ENCODE assay signal across 15 cellular contexts in genomic region chr7:142523821-142524460, GRCh38.
DNase-seq lines count a peak whose midpoint lies in the region; ATAC-seq, FAIRE-seq and TF ChIP-seq lines count a peak whose summit lies in the region.
"Had no signal": no experiment of that assay in that cellular context is flagged by ENCODE, and none has a peak within 500 bp of the region (broad histone marks: within the 10 kb centered on the region; RNA-seq: fewer than 3 reads in every experiment).

No MANE protein-coding gene starts in this region.

- no peak overlapping the region for H3K4me3 ChIP-seq in DND-41 (ENCODE audit: low read depth in 1 of 2, low read length in 2 of 2)
- no peak overlapping the region for H3K4me3 ChIP-seq in Panc1 (ENCODE audit: low read depth in 2 of 2, low read length in 2 of 2)
- no peak overlapping the region for H3K4me3 ChIP-seq in H1 (ENCODE audit: extremely low read depth in 1 of 4, insufficient read depth in 2 of 4, low read depth in 3 of 4, low read length in 4 of 4)
- H3K4me3 ChIP-seq: BLaER1 treated with 17β-estradiol and CSF1 and Interleukin-3, amounts not matched to agents 10 nM and 100 nM had no signal

- H3K27ac ChIP-seq in DND-41 (ENCODE audit: low read length) (no peak overlapping the region), Panc1 (ENCODE audit: low read length) (no peak overlapping the region), H1 (ENCODE audit: low read depth, low read length) (no peak overlapping the region)
- H3K27ac ChIP-seq: BLaER1 treated with 17β-estradiol and CSF1 and Interleukin-3, amounts not matched to agents 10 nM and 100 nM had no signal

- no peak for ATAC-seq in DND-41 (ENCODE audit: insufficient read depth, low read depth)
- no peak for ATAC-seq in Panc1
- ATAC-seq in sciatic nerve: no peak
- ATAC-seq in HG02840 (IDR thresholded peaks at IDR 0.05; ENCODE audit: low FRiP score, unreplicated experiment): no peak

- H2BK20ac ChIP-seq in H1 (ENCODE audit: low read length): no peak overlapping the region

- H3K23me2 ChIP-seq in H1 (ENCODE audit: low read depth, low read length): no peaks in the 10 kb centered on the region

- H2AFZ ChIP-seq in DND-41 (ENCODE audit: low read depth, low read length) (no peak overlapping the region), H1 (ENCODE audit: low read length) (0 out of 2 replicates have a peak overlapping the region, but pooled peaks have one; percentile 62)

- no peak overlapping the region for H3K4me2 ChIP-seq in DND-41 (ENCODE audit: insufficient read depth, low read length)
- H3K4me2 ChIP-seq in H1 (ENCODE audit: insufficient read depth in 1 of 2, low read depth in 2 of 2, low read length in 2 of 2): no peak overlapping the region

- no peaks in the 10 kb centered on the region for H3K9me3 ChIP-seq in DND-41 (ENCODE audit: insufficient read depth, low read length, severe bottlenecking)
- H3K9me3 ChIP-seq in Panc1 (ENCODE audit: control insufficient read depth, insufficient read depth, low read depth, low read length): no peaks in the 10 kb centered on the region
- H3K9me3 ChIP-seq in H1 (ENCODE audit: insufficient read depth in 2 of 2, low read depth in 1 of 2, low read length in 1 of 2): no peaks in the 10 kb centered on the region
- H3K9me3 ChIP-seq: BLaER1 treated with 17β-estradiol and CSF1 and Interleukin-3, amounts not matched to agents 10 nM and 100 nM had no signal

- POLR2A ChIA-PET in Panc1 (lab: Charles Lee): no interaction called here
- POLR2A ChIA-PET in H1 (lab: Charles Lee; ENCODE audit: partially characterized antibody): no interaction called here

- TF ChIP-seq EP300 in H1 (IDR thresholded peaks at IDR 0.05; ENCODE audit: borderline replicate concordance in 1 of 2, low read depth in 2 of 2, low read length in 2 of 2): no peak

- DNase-seq in DND-41 (no peak), Panc1 (ENCODE audit: low read depth, low spot score) (no peak), H1 (ENCODE audit: low read depth in 1 of 2, low spot score in 2 of 2) (no peak), midbrain (lab: John Stamatoyannopoulos, UW) (peak; percentile 46), NCI-H345 treated with DMSO at 0.1 percent for 48 hours (lab: John Stamatoyannopoulos, UW; ENCODE audit: unreplicated experiment) (no peak), sciatic nerve (ENCODE audit: low spot score) (no peak), DMS 273 treated with DMSO at 0.1 percent for 48 hours (lab: John Stamatoyannopoulos, UW) (no peak)
- DNase-seq: activated effector memory CD4-positive, alpha-beta T cell treated with Interleukin-2 at 50 U/mL for 16 hours; DMS79; effector CD4-positive, alpha-beta T cell; glutamatergic neuron; islet precursor cell; trophoblast cell had no signal

- no peak overlapping the region for H4K8ac ChIP-seq in H1 (ENCODE audit: extremely low read depth, insufficient read depth, low read length)

- H4K20me1 ChIP-seq in DND-41 (ENCODE audit: insufficient read depth, low read length) (no peaks in the 10 kb centered on the region), H1 (replicated peaks in 1 of 2; ENCODE audit: control insufficient read depth in 1 of 2, insufficient read depth in 2 of 2, low read length in 2 of 2) (no peaks in the 10 kb centered on the region)
- H4K20me1 ChIP-seq: BLaER1 treated with 17β-estradiol and CSF1 and Interleukin-3, amounts not matched to agents 10 nM and 100 nM had no signal

- no peak overlapping the region for H2AK5ac ChIP-seq in H1 (ENCODE audit: low read depth, low read length)

- H3K79me2 ChIP-seq in DND-41 (ENCODE audit: insufficient read depth, low read length): no peaks in the 10 kb centered on the region
- no peaks in the 10 kb centered on the region for H3K79me2 ChIP-seq in H1 (ENCODE audit: control insufficient read depth in 1 of 2, insufficient read depth in 2 of 2, low read length in 2 of 2)

- H3K9ac ChIP-seq in DND-41 (ENCODE audit: low read depth, low read length): no peak overlapping the region
- no peak overlapping the region for H3K9ac ChIP-seq in H1 (replicated peaks in 1 of 4; ENCODE audit: extremely low read depth in 1 of 4, low read depth in 3 of 4, low read length in 3 of 4)
- H3K9ac ChIP-seq: BLaER1 treated with 17β-estradiol and CSF1 and Interleukin-3, amounts not matched to agents 10 nM and 100 nM had no signal

- no peak overlapping the region for H2BK15ac ChIP-seq in H1 (ENCODE audit: low read length)

- CTCF ChIA-PET in Panc1 (lab: Charles Lee) (no interaction called here), H1 (lab: Charles Lee; ENCODE audit: partially characterized antibody) (interaction anchor here (0.6 to 18.9 kb wide), 33 partner anchors 13 to 1963 kb away, joined by 3 to 665 read pairs (median 4); no protein-coding TSS in a partner anchor)

- H3K4ac ChIP-seq in H1 (replicated peaks; ENCODE audit: insufficient read length, low read depth, low read length): no peak overlapping the region

- H3K4me1 ChIP-seq in DND-41 (ENCODE audit: insufficient read depth, low read length): peaks cover 24% of the 10 kb centered on the region
- no peaks in the 10 kb centered on the region for H3K4me1 ChIP-seq in Panc1 (ENCODE audit: control insufficient read depth, insufficient read depth, low read length)
- no peaks in the 10 kb centered on the region for H3K4me1 ChIP-seq in H1 (replicated peaks in 1 of 4; ENCODE audit: control insufficient read depth in 3 of 4, insufficient read depth in 4 of 4, low read length in 3 of 4)

- H3K14ac ChIP-seq in H1 (ENCODE audit: insufficient read length): no peak overlapping the region

- in situ Hi-C loops in Panc1 (cut with HindIII; ENCODE audit: low pct_unique_long_range_greater_than_20kb, low sequenced_read_pairs): no loop called here

- TF ChIP-seq CTCF in DND-41 (IDR thresholded peaks at IDR 0.05; ENCODE audit: borderline replicate concordance, extremely low read depth, low read length, poor library complexity, severe bottlenecking) (peak; percentile 5), Panc1 (IDR thresholded peaks at IDR 0.05) (peak; percentile 32), H1 (IDR thresholded peaks at IDR 0.05; ENCODE audit: control extremely low read depth in 1 of 3, insufficient read depth in 1 of 3, low read depth in 1 of 3, low read length in 3 of 3) (peak in 1 of 3 experiments; percentile 18; a peak in 1 of 4 replicates)

- no peak overlapping the region for H3K18ac ChIP-seq in H1 (ENCODE audit: extremely low read depth, low read length)

- H3K23ac ChIP-seq in H1 (ENCODE audit: insufficient read length): no peak overlapping the region

- no peak overlapping the region for H2BK120ac ChIP-seq in H1 (replicated peaks; ENCODE audit: low read depth, low read length)

- H4K91ac ChIP-seq in H1 (replicated peaks; ENCODE audit: insufficient read length, low read length): no peak overlapping the region

- H3K27me3 ChIP-seq in DND-41 (ENCODE audit: insufficient read depth, low read length, poor library complexity): no peaks in the 10 kb centered on the region
- peaks cover 12% of the 10 kb centered on the region for H3K27me3 ChIP-seq in Panc1 (ENCODE audit: control insufficient read depth, insufficient read depth, low read length)
- H3K27me3 ChIP-seq in H1 (replicated peaks in 1 of 4; ENCODE audit: control insufficient read depth in 3 of 4, extremely low read depth in 1 of 4, insufficient read depth in 3 of 4, low read length in 3 of 4): 0 out of 7 replicates have a peak, but pooled peaks cover 0 to 2% (median 0%) of the 10 kb centered on the region in 4 experiments
- H3K27me3 ChIP-seq: BLaER1 treated with 17β-estradiol and CSF1 and Interleukin-3, amounts not matched to agents 10 nM and 100 nM had no signal

- H3K56ac ChIP-seq in H1 (replicated peaks; ENCODE audit: insufficient read length, low read depth, low read length): no peak overlapping the region

- no peak overlapping the region for H2BK12ac ChIP-seq in H1 (ENCODE audit: low read depth, low read length)

- intact Hi-C loops in Panc1 (cut with micrococcal nuclease; ENCODE audit: unreplicated experiment): no loop called here
- intact Hi-C loops in sciatic nerve (cut with DNase I): no loop called here

- no peak for TF ChIP-seq RAD21 in H1 (IDR thresholded peaks at IDR 0.05 in 1 of 2, conservative IDR thresholded peaks at IDR 0.05 in 1 of 2; ENCODE audit: low read depth in 2 of 2, low read length in 2 of 2)

- no TSS peak for BruUV-seq in Panc1 (replicated peaks; lab: Mats Ljungman, UMichigan)

- WGBS in H1 (ENCODE audit: extremely low coverage in 1 of 2, insufficient coverage in 1 of 2, insufficient read length in 1 of 2, insufficient replicate concordance in 2 of 2, low coverage in 1 of 2, low lambda C conversion rate in 2 of 2, missing lambda C conversion rate in 1 of 2), 2 experiments: 77% methylated on average over 9 of the region's 9 CpGs; no CpG with 5 or more reads in 1 of the 2 experiments

- H3K36me3 ChIP-seq in DND-41 (ENCODE audit: insufficient read depth, low read length) (no peaks in the 10 kb centered on the region), Panc1 (ENCODE audit: control insufficient read depth, insufficient read depth, low read length) (no peaks in the 10 kb centered on the region), H1 (ENCODE audit: control insufficient read depth in 2 of 4, insufficient read depth in 4 of 4, low read length in 3 of 4) (no peaks in the 10 kb centered on the region)
- H3K36me3 ChIP-seq: BLaER1 treated with 17β-estradiol and CSF1 and Interleukin-3, amounts not matched to agents 10 nM and 100 nM had no signal

- TF ChIP-seq POLR2A in H1 (IDR thresholded peaks at IDR 0.05; ENCODE audit: control extremely low read depth in 1 of 2, low read depth in 2 of 2, low read length in 2 of 2): no peak

- H2BK5ac ChIP-seq in H1 (ENCODE audit: low read depth, low read length): no peak overlapping the region

- H3K79me1 ChIP-seq in H1 (ENCODE audit: low read depth, low read length): no peaks in the 10 kb centered on the region

- no peak overlapping the region for H4K5ac ChIP-seq in H1 (ENCODE audit: insufficient read length, low read depth, low read length)

- FAIRE-seq in H1 (lab: Jason Lieb, UNC): no peak

TF ChIP-seq in H1, 55 proteins besides CTCF, POLR2A, EP300 and RAD21 (continues in another document):
- TF ChIP-seq SP1 (IDR thresholded peaks at IDR 0.05; ENCODE audit: low read depth, low read length) (no peak), KDM5A (IDR thresholded peaks at IDR 0.05; ENCODE audit: low read length) (no peak), POLR2AphosphoS5 (IDR thresholded peaks at IDR 0.05; ENCODE audit: low read depth, low read length) (no peak), SIRT6 (IDR thresholded peaks at IDR 0.05; ENCODE audit: low read length) (no peak), E2F6 (IDR thresholded peaks at IDR 0.05) (no peak), HDAC2 (IDR thresholded peaks at IDR 0.05; ENCODE audit: borderline replicate concordance in 1 of 2, low read depth in 2 of 2, low read length in 2 of 2) (no peak), GABPA (IDR thresholded peaks at IDR 0.05; ENCODE audit: borderline replicate concordance, insufficient read depth, low read length) (no peak)
